ENCODE assay signal across 19 cellular contexts in the genomic region with DNA sequence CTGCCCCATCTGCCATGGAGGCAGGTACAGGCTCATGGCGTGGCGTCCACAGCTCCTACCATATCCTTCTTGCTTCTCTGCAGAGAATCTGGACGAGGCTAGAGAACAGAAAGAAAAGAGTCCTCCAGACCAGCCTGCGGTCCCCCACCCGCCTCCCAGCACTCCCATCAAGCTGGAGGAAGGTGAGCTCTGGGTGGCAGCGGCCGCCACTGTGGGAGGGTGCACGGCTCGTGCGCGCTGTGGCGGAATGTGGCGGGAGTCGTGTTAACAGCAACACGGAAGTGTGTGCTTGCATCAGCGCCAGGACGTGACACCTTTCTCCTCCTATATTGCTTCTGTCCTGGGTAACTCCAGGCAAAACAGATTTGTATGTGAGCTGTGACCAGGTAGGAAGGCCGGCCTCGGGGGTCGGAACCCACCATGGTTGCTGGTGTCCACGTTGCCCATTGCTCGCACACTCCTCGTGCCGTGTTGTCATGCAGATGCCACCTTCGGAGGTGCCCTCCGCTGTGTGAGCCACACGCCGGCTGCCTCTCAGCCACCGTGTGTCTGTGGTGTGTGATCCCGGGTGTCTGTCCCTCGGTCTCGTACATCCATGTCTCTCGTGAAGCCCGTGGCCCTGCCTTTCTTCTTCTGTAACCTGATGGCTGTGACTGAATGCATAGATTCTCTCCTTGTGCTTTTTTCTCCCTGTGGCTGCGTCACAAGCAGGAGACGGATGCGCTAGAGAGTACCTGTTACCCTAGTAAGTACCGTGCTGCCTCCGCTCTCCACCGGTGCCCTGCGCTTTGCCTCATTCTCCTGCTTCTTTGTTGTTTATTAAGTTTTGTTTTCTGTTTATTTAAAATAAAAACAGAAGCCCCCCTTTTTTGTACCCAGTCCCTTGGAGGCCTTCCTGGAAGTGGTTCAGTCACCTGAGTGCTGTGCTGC. TPM values are rescaled to one million over a fixed set of nuclear protein-coding genes. Genes with fewer than 3 reads are reported as not detected.
A peak's percentile ranks its signal among the peaks of the same experiment; 100 is the strongest.
DNase-seq lines count a peak whose midpoint lies in the region; ATAC-seq, FAIRE-seq and TF ChIP-seq lines count a peak whose summit lies in the region.
"Had no signal": no experiment of that assay in that cellular context is flagged by ENCODE, and none has a peak within 500 bp of the region (broad histone marks: within the 10 kb centered on the region; RNA-seq: fewer than 3 reads in every experiment).

No MANE protein-coding gene starts in this region.

- peak; percentile 46 for DNase-seq in activated CD8-positive, alpha-beta memory T cell treated with anti-CD3 and anti-CD28 coated beads, Interleukin-2, amount 50 U/mL, for 48 hours
- DNase-seq in activated CD8-positive, alpha-beta memory T cell treated with anti-CD3 and anti-CD28 coated beads, Interleukin-2, amount 10 ng/mL, durations not matched to agents 7 days and 5 days = no peak
- DNase-seq in T-helper 17 cell (peak in 1 of 3 donors; percentile 6), kidney (peak; percentile 75), cerebellar cortex (ENCODE audit: low spot score) (no peak)
- peak; percentile 21 for DNase-seq in stimulated activated CD8-positive, alpha-beta memory T cell treated with anti-CD3 and anti-CD28 coated beads, Interleukin-4, amount 100 ng/mL, for 48 hours
- DNase-seq in CD8-positive, alpha-beta T cell = no peak
- DNase-seq: amniotic stem cell; CD4-positive, CD25-positive, alpha-beta regulatory T cell; MM.1S; NCI-H2029 treated with DMSO at 0.1 percent for 48 hours; NCI-H524 treated with DMSO at 0.1 percent for 48 hours; PC-9; stimulated activated CD4-positive, alpha-beta T cell treated with anti-CD3 and anti-CD28 coated beads, Interleukin-4, amount 100 ng/mL, for 4 hours had no signal

- H3K36me3 Mint-ChIP-seq in activated CD8-positive, alpha-beta memory T cell treated with anti-CD3 and anti-CD28 coated beads, Interleukin-2, amount 10 ng/mL, durations not matched to agents 7 days and 5 days = peaks cover 43% of the 10 kb centered on the region
- H3K36me3 Mint-ChIP-seq in T-helper 17 cell (ENCODE audit: low read depth) = peaks cover 2% of the 10 kb centered on the region
- H3K36me3 Mint-ChIP-seq in CD8-positive, alpha-beta T cell = peaks cover 78% of the 10 kb centered on the region

- H3K4me3 ChIP-seq in kidney (ENCODE audit: low read length in 2 of 2) = no peak overlapping the region
- no peak overlapping the region for H3K4me3 ChIP-seq in CD8-positive, alpha-beta T cell (ENCODE audit: low read depth, low read length)
- H3K4me3 ChIP-seq: gastrocnemius medialis, PC-9 had no signal

- POLR2A ChIA-PET in CD8-positive, alpha-beta T cell (lab: Charles Lee) = interaction anchor here (1.3 kb wide), 1 partner anchor 9 kb away, joined by 3 read pairs; no protein-coding TSS in a partner anchor

- no peaks in the 10 kb centered on the region for H3K9me3 Mint-ChIP-seq in activated CD8-positive, alpha-beta memory T cell treated with anti-CD3 and anti-CD28 coated beads, Interleukin-2, amount 10 ng/mL, durations not matched to agents 7 days and 5 days (ENCODE audit: low read depth)
- H3K9me3 Mint-ChIP-seq in CD8-positive, alpha-beta T cell = no peaks in the 10 kb centered on the region
- H3K9me3 Mint-ChIP-seq: memory B cell had no signal

- no peak overlapping the region for H3K4me3 Mint-ChIP-seq in activated CD8-positive, alpha-beta memory T cell treated with anti-CD3 and anti-CD28 coated beads, Interleukin-2, amount 10 ng/mL, durations not matched to agents 7 days and 5 days
- H3K4me3 Mint-ChIP-seq in T-helper 17 cell = no peak overlapping the region
- no peak overlapping the region for H3K4me3 Mint-ChIP-seq in CD8-positive, alpha-beta T cell
- H3K4me3 Mint-ChIP-seq: CD4-positive, CD25-positive, alpha-beta regulatory T cell; memory B cell had no signal

- no peak overlapping the region for H3K27ac ChIP-seq in kidney (ENCODE audit: low read depth in 2 of 2, low read length in 2 of 2)
- H3K27ac ChIP-seq in CD8-positive, alpha-beta T cell (ENCODE audit: low read depth, low read length) = no peak overlapping the region
- H3K27ac ChIP-seq: gastrocnemius medialis, PC-9 had no signal

- H3K27ac Mint-ChIP-seq in activated CD8-positive, alpha-beta memory T cell treated with anti-CD3 and anti-CD28 coated beads, Interleukin-2, amount 10 ng/mL, durations not matched to agents 7 days and 5 days = no peak overlapping the region
- peak overlapping the region; percentile 67 for H3K27ac Mint-ChIP-seq in T-helper 17 cell
- H3K27ac Mint-ChIP-seq in CD8-positive, alpha-beta T cell = no peak overlapping the region
- H3K27ac Mint-ChIP-seq: memory B cell had no signal

- intact Hi-C loops in kidney (cut with DNase I) = loop anchor here (10.0 kb wide), 1 partner anchor 161 kb away; no protein-coding TSS in a partner anchor
- intact Hi-C loops in CD8-positive, alpha-beta T cell (cut with DNase I, micrococcal nuclease) = no loop called here

- H3K36me3 ChIP-seq in kidney (ENCODE audit: control insufficient read depth in 1 of 2, insufficient read depth in 2 of 2, low read length in 2 of 2) = peaks cover 17 to 56% of the 10 kb centered on the region in 2 donors
- peaks cover 32% of the 10 kb centered on the region for H3K36me3 ChIP-seq in CD8-positive, alpha-beta T cell (ENCODE audit: insufficient read depth, low read length)

- H3K4me1 Mint-ChIP-seq in activated CD8-positive, alpha-beta memory T cell treated with anti-CD3 and anti-CD28 coated beads, Interleukin-2, amount 10 ng/mL, durations not matched to agents 7 days and 5 days = peaks cover 36% of the 10 kb centered on the region
- peaks cover 22% of the 10 kb centered on the region for H3K4me1 Mint-ChIP-seq in T-helper 17 cell
- H3K4me1 Mint-ChIP-seq in CD8-positive, alpha-beta T cell (ENCODE audit: low read depth) = peaks cover 27% of the 10 kb centered on the region

- no peaks in the 10 kb centered on the region for H3K27me3 ChIP-seq in CD8-positive, alpha-beta T cell (ENCODE audit: insufficient read depth, low read length)
- H3K27me3 ChIP-seq: gastrocnemius medialis had no signal

- peaks cover 8 to 16% of the 10 kb centered on the region in 2 donors for H3K4me1 ChIP-seq in kidney (ENCODE audit: control insufficient read depth in 1 of 2, insufficient read depth in 1 of 2, low read depth in 1 of 2, low read length in 2 of 2)
- peaks cover 22% of the 10 kb centered on the region for H3K4me1 ChIP-seq in CD8-positive, alpha-beta T cell (ENCODE audit: insufficient read depth, low read length)

- CTCF ChIA-PET in activated CD8-positive, alpha-beta memory T cell treated with anti-CD3 and anti-CD28 coated beads, Interleukin-2, amount 10 ng/mL, durations not matched to agents 7 days and 5 days (lab: Charles Lee) = no interaction called here
- CTCF ChIA-PET in CD8-positive, alpha-beta T cell (lab: Charles Lee) = no interaction called here

- H3K27me3 Mint-ChIP-seq in activated CD8-positive, alpha-beta memory T cell treated with anti-CD3 and anti-CD28 coated beads, Interleukin-2, amount 10 ng/mL, durations not matched to agents 7 days and 5 days = no peaks in the 10 kb centered on the region
- no peaks in the 10 kb centered on the region for H3K27me3 Mint-ChIP-seq in T-helper 17 cell
- no peaks in the 10 kb centered on the region for H3K27me3 Mint-ChIP-seq in CD8-positive, alpha-beta T cell (ENCODE audit: low read depth)
- H3K27me3 Mint-ChIP-seq: CD4-positive, CD25-positive, alpha-beta regulatory T cell; memory B cell had no signal

- H3K9me3 ChIP-seq in T-helper 17 cell (ENCODE audit: control insufficient read depth, low read length, poor library complexity, severe bottlenecking) = no peaks in the 10 kb centered on the region
- no peaks in the 10 kb centered on the region for H3K9me3 ChIP-seq in kidney (ENCODE audit: control insufficient read depth in 1 of 2, low read length in 2 of 2)
- no peaks in the 10 kb centered on the region for H3K9me3 ChIP-seq in CD8-positive, alpha-beta T cell (ENCODE audit: low read length)
- H3K9me3 ChIP-seq: gastrocnemius medialis had no signal

- no peak for TF ChIP-seq CTCF in kidney (IDR thresholded peaks at IDR 0.05; ENCODE audit: borderline replicate concordance, extremely low read depth, insufficient read depth)
- TF ChIP-seq CTCF in CD8-positive, alpha-beta T cell (IDR thresholded peaks at IDR 0.05) = no peak

- no peak for FAIRE-seq in kidney (lab: Jason Lieb, UNC)
- FAIRE-seq: HTR-8/SVneo, urothelium cell line had no signal

- H3K9ac ChIP-seq in kidney (ENCODE audit: low read length in 2 of 2) = no peak overlapping the region

- no peak for ATAC-seq in activated CD8-positive, alpha-beta memory T cell treated with anti-CD3 and anti-CD28 coated beads, Interleukin-2, amount 10 ng/mL, durations not matched to agents 7 days and 5 days
- ATAC-seq in T-helper 17 cell (no peak), GM19452 (IDR thresholded peaks at IDR 0.05; ENCODE audit: unreplicated experiment) (no peak)
- no peak for ATAC-seq in CD8-positive, alpha-beta T cell
- ATAC-seq: gastrocnemius medialis had no signal

RNA-seq across cellular contexts. Expression of gene NOP14, which starts 37.0 kb away (rescaled TPM):
- 10 to 100 TPM; 47.9 to 81.0 TPM for total RNA-seq in activated CD8-positive, alpha-beta memory T cell treated with anti-CD3 and anti-CD28 coated beads, Interleukin-2, amount 10 ng/mL, durations not matched to agents 7 days and 5 days
- total RNA-seq in T-helper 17 cell = 10 to 100 TPM; 32.8 to 34.0 TPM
- 22.0 TPM for total RNA-seq in kidney
- polyA plus RNA-seq in kidney (ENCODE audit: insufficient read depth, low read depth, low replicate concordance) = 15.1 TPM
- total RNA-seq in CD8-positive, alpha-beta T cell = 10 to 100 TPM; 23.5 to 23.9 TPM

RNA-seq across cellular contexts. Expression of gene GRK4, which starts 37.2 kb away (rescaled TPM):
- total RNA-seq in activated CD8-positive, alpha-beta memory T cell treated with anti-CD3 and anti-CD28 coated beads, Interleukin-2, amount 10 ng/mL, durations not matched to agents 7 days and 5 days = 1 to 10 TPM; 3.0 to 4.4 TPM
- total RNA-seq in T-helper 17 cell (1 to 10 TPM; 1.7 to 3.6 TPM), kidney (4.3 TPM)
- 4.3 TPM for polyA plus RNA-seq in kidney (ENCODE audit: insufficient read depth, low read depth, low replicate concordance)
- total RNA-seq in CD8-positive, alpha-beta T cell = 1 to 10 TPM; 1.2 to 1.3 TPM

Comparison
In these comparisons a context has a peak if more than half of its experiments do, and no peak if none do; other contexts are left out.
1. DNase-seq: peak in activated CD8-positive, alpha-beta memory T cell treated with anti-CD3 and anti-CD28 coated beads, Interleukin-2, amount 50 U/mL, for 48 hours (single experiment), kidney (single experiment) and stimulated activated CD8-positive, alpha-beta memory T cell treated with anti-CD3 and anti-CD28 coated beads, Interleukin-4, amount 100 ng/mL, for 48 hours (single experiment); none in activated CD8-positive, alpha-beta memory T cell treated with anti-CD3 and anti-CD28 coated beads, Interleukin-2, amount 10 ng/mL, durations not matched to agents 7 days and 5 days (single experiment), cerebellar cortex (single experiment) and CD8-positive, alpha-beta T cell (0 of 7).